20 cellular contexts compared by ENCODE assay signal in the genomic region with DNA sequence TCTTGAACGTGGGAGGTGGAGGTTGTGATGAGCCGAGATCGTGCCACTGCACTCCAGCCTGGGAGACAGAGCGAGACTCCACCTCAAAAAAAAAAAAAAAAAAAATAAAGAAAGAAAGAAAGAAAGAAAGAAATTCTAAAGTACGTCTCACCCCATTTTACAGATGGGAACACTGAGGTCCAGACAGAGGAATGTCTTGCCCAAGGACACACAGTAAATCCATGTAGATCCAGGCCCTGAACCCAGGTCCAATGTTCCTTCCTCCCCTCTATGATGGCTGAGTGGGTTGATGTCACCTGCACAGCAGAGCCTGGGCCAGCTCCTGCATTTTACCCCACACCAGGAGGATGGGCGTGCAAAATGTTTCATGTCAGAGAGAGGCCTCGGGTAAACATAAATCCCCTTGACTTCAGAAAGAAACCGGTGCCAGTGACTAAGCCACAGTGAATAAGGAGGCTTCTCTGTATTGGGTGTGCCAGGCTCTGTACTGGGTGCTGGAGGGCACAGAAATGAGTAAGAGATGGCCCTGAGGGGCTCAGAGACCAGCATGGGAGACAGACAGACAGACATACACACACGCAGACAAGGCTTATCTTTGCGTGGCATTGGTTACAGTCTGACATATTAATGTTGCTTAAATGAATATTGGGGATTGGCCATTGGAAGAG.
"Had no signal": no experiment of that assay in that cellular context is flagged by ENCODE, and none has a peak within 500 bp of the region (broad histone marks: within the 10 kb centered on the region; RNA-seq: fewer than 3 reads in every experiment).

No MANE protein-coding gene starts in this region.

- DNase-seq: activated CD4-positive, alpha-beta T cell treated with anti-CD3 and anti-CD28 coated beads, Interleukin-2, amount 50 U/mL, for 1 hour; activated CD8-positive, alpha-beta memory T cell treated with anti-CD3 and anti-CD28 coated beads, Interleukin-2, amount 50 U/mL, for 48 hours; activated effector memory CD4-positive, alpha-beta T cell treated with anti-CD3 and anti-CD28 coated beads, Interleukin-2, amount 50 U/mL, for 16 hours; activated T-cell treated with anti-CD3 and anti-CD28 coated beads, Interleukin-2, amount 50 U/mL, for 48 hours; amniotic stem cell; dermis blood vessel endothelial cell; effector memory CD4-positive, alpha-beta T cell; glutamatergic neuron; hypothalamus; kidney; mucosa of descending colon; naive B cell; pancreas; stimulated activated CD4-positive, alpha-beta T cell treated with anti-CD3 and anti-CD28 coated beads, Interleukin-4, amount 100 ng/mL, for 24 hours; stomach; upper lobe of left lung had no signal

- H3K9ac ChIP-seq: neural progenitor cell had no signal

- H3K4me3 Mint-ChIP-seq: activated naive CD8-positive, alpha-beta T cell; naive B cell; neural progenitor cell; stimulated activated effector memory CD8-positive, alpha-beta T cell treated with anti-CD3 and anti-CD28 coated beads, Interleukin-12 subunit alpha, Interleukin-12 subunit beta, amount 100 ng/mL, for 72 hours had no signal

- H3K9me3 ChIP-seq: mucosa of descending colon, pancreas, upper lobe of left lung had no signal

- H3K4me3 ChIP-seq: mucosa of descending colon, neural progenitor cell, pancreas, stomach, upper lobe of left lung had no signal

- H3K4me2 ChIP-seq: neural progenitor cell had no signal

- H3K27me3 ChIP-seq: neural progenitor cell, pancreas, stomach, upper lobe of left lung had no signal

- H3K27ac ChIP-seq: neural progenitor cell, pancreas, stomach, upper lobe of left lung had no signal

- H2AFZ ChIP-seq: neural progenitor cell had no signal

- ATAC-seq: left lobe of liver; mucosa of descending colon; pancreas; stimulated activated effector memory CD8-positive, alpha-beta T cell treated with anti-CD3 and anti-CD28 coated beads, Interleukin-12 subunit alpha, Interleukin-12 subunit beta, amount 100 ng/mL, for 72 hours had no signal

- H3K36me3 ChIP-seq: neural progenitor cell, pancreas had no signal

- H3K27me3 Mint-ChIP-seq: activated naive CD8-positive, alpha-beta T cell; naive B cell had no signal

- H3K27ac Mint-ChIP-seq: activated naive CD8-positive, alpha-beta T cell; stimulated activated effector memory CD8-positive, alpha-beta T cell treated with anti-CD3 and anti-CD28 coated beads, Interleukin-12 subunit alpha, Interleukin-12 subunit beta, amount 100 ng/mL, for 72 hours had no signal

- H3K36me3 Mint-ChIP-seq: stimulated activated effector memory CD8-positive, alpha-beta T cell treated with anti-CD3 and anti-CD28 coated beads, Interleukin-12 subunit alpha, Interleukin-12 subunit beta, amount 100 ng/mL, for 72 hours had no signal

- H3K9me3 Mint-ChIP-seq: stimulated activated effector memory CD8-positive, alpha-beta T cell treated with anti-CD3 and anti-CD28 coated beads, Interleukin-12 subunit alpha, Interleukin-12 subunit beta, amount 100 ng/mL, for 72 hours had no signal

- H3K4me1 ChIP-seq: neural progenitor cell, pancreas, stomach, upper lobe of left lung had no signal
